In the genomic region with DNA sequence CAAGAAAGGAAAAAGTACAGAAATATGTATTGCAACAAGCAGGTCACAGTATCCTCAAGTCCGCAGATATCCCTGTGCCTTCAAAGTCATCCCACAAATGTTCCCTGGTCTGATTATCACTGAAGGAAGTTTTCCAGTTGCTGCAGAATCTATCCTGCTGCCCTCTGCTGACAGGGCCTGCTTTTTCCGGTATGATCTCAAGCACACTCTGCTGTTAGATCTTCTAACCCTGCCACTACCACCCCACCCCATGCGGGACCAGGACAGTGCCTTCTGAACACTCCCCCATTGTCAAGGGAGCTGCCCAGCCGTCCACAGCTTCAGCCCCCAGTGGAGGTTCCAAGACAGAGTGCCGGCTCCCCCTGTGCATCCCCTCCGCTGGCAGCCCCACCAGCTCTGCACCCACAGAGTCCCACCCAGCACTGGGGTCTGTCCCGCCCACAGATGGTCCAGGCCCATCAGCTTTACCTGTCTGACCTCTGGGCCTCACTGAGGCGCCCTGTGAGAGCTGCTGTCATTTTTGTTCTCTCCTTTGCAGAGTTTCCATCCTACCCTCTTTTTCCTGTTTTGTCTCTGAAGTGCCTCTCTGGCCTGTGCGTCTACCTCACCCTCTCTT, we compare ENCODE assay signal across 29 cellular contexts. TPM values are rescaled to one million over a fixed set of nuclear protein-coding genes. Genes with fewer than 3 reads are reported as not detected.
DNase-seq lines count a peak whose midpoint lies in the region; ATAC-seq, FAIRE-seq and TF ChIP-seq lines count a peak whose summit lies in the region.
"Had no signal": no experiment of that assay in that cellular context is flagged by ENCODE, and none has a peak within 500 bp of the region (broad histone marks: within the 10 kb centered on the region; RNA-seq: fewer than 3 reads in every experiment).

No MANE protein-coding gene starts in this region.

- H3K9me3 ChIP-seq in IMR-90 (ENCODE audit: control insufficient read depth, insufficient read depth, low read length): peaks cover 6% of the 10 kb centered on the region; the same call in 1 of the 2 replicates
- H3K9me3 ChIP-seq in H1 (ENCODE audit: insufficient read depth in 2 of 2, low read depth in 1 of 2, low read length in 1 of 2): no peaks in the 10 kb centered on the region
- H3K9me3 ChIP-seq in left lung: peaks cover 0 to 12% of the 10 kb centered on the region in 2 donors
- H3K9me3 ChIP-seq: colonic mucosa, lower lobe of right lung had no signal

- POLR2A ChIA-PET in IMR-90 (lab: Charles Lee; ENCODE audit: unreplicated experiment) (no interaction called here), H1 (lab: Charles Lee; ENCODE audit: partially characterized antibody) (interaction anchor here (0.6 kb wide), 1 partner anchor 254 kb away, joined by 3 read pairs; no protein-coding TSS in a partner anchor)

- H2BK15ac ChIP-seq in IMR-90 (ENCODE audit: low read depth, low read length) (no peak overlapping the region), H1 (ENCODE audit: low read length) (no peak overlapping the region)

- TF ChIP-seq POLR2A in IMR-90 (IDR thresholded peaks at IDR 0.05; ENCODE audit: low read depth, low read length) (no peak), H1 (IDR thresholded peaks at IDR 0.05; ENCODE audit: control extremely low read depth in 1 of 2, low read depth in 2 of 2, low read length in 2 of 2) (no peak)

- no peaks in the 10 kb centered on the region for H3K23me2 ChIP-seq in H1 (ENCODE audit: low read depth, low read length)

- H3K9ac ChIP-seq in IMR-90 (ENCODE audit: low read depth, low read length): no peak overlapping the region
- H3K9ac ChIP-seq in H1 (replicated peaks in 1 of 4; ENCODE audit: extremely low read depth in 1 of 4, low read depth in 3 of 4, low read length in 3 of 4): no peak overlapping the region
- H3K9ac ChIP-seq: BLaER1 treated with 17β-estradiol and CSF1 and Interleukin-3, amounts not matched to agents 10 nM and 100 nM had no signal

- H3K18ac ChIP-seq in IMR-90 (ENCODE audit: low read depth, low read length) (no peak overlapping the region), H1 (ENCODE audit: extremely low read depth, low read length) (no peak overlapping the region)

- no peaks in the 10 kb centered on the region for H3K36me3 ChIP-seq in IMR-90 (ENCODE audit: control insufficient read depth, insufficient read depth, low read length)
- H3K36me3 ChIP-seq in H1 (ENCODE audit: control insufficient read depth in 2 of 4, insufficient read depth in 4 of 4, low read length in 3 of 4): no peaks in the 10 kb centered on the region
- H3K36me3 ChIP-seq in left lung: no peaks in the 10 kb centered on the region
- H3K36me3 ChIP-seq: BLaER1 treated with 17β-estradiol and CSF1 and Interleukin-3, amounts not matched to agents 10 nM and 100 nM; colonic mucosa; heart left ventricle; lower lobe of right lung; SJCRH30; tibial nerve had no signal

- H2AFZ ChIP-seq in IMR-90 (replicated peaks; ENCODE audit: low read length, poor library complexity) (no peak overlapping the region), H1 (ENCODE audit: low read length) (no peak overlapping the region)

- H2BK120ac ChIP-seq in IMR-90 (ENCODE audit: low read depth, low read length) (no peak overlapping the region), H1 (replicated peaks; ENCODE audit: low read depth, low read length) (no peak overlapping the region)

- H3K27me3 Mint-ChIP-seq in nephron progenitor cell (ENCODE audit: low read depth, poor library complexity): peaks cover 2% of the 10 kb centered on the region

- H3K9me3 Mint-ChIP-seq in nephron progenitor cell: peaks cover 34% of the 10 kb centered on the region
- H3K9me3 Mint-ChIP-seq: stimulated activated naive CD8-positive, alpha-beta T cell treated with anti-CD3 and anti-CD28 coated beads, Interleukin-15, Interleukin-2, amounts not matched to agents 100 ng/mL and 50 ng/mL, for 24 hours had no signal

- no peaks in the 10 kb centered on the region for H4K20me1 ChIP-seq in IMR-90 (ENCODE audit: insufficient read depth, low read length)
- no peaks in the 10 kb centered on the region for H4K20me1 ChIP-seq in H1 (replicated peaks in 1 of 2; ENCODE audit: control insufficient read depth in 1 of 2, insufficient read depth in 2 of 2, low read length in 2 of 2)
- H4K20me1 ChIP-seq: BLaER1 treated with 17β-estradiol and CSF1 and Interleukin-3, amounts not matched to agents 10 nM and 100 nM had no signal

- H3K9me1 ChIP-seq in IMR-90 (ENCODE audit: insufficient read depth, low read length): no peaks in the 10 kb centered on the region

- WGBS in IMR-90 (ENCODE audit: extremely low coverage in 2 of 2, insufficient read length in 1 of 2), 2 experiments: 40% methylated on average over 2 of the region's 9 CpGs; no CpG with 5 or more reads in 1 of the 2 experiments
- 77% methylated on average over 9 of the region's 9 CpGs; no CpG with 5 or more reads in 1 of the 2 experiments for WGBS in H1 (ENCODE audit: extremely low coverage in 1 of 2, insufficient coverage in 1 of 2, insufficient read length in 1 of 2, insufficient replicate concordance in 2 of 2, low coverage in 1 of 2, low lambda C conversion rate in 2 of 2, missing lambda C conversion rate in 1 of 2), 2 experiments

- H3K23ac ChIP-seq in IMR-90 (ENCODE audit: low read depth, low read length): no peak overlapping the region
- H3K23ac ChIP-seq in H1 (ENCODE audit: insufficient read length): no peak overlapping the region

- ATAC-seq in IMR-90 (ENCODE audit: low read depth): peak; percentile 49
- ATAC-seq in left lung: no peak
- no peak for ATAC-seq in HG02973 (IDR thresholded peaks at IDR 0.05; ENCODE audit: unreplicated experiment)
- ATAC-seq: lower lobe of right lung had no signal

- H3K79me1 ChIP-seq in IMR-90 (ENCODE audit: low read depth in 1 of 2, low read length in 2 of 2): no peaks in the 10 kb centered on the region
- no peaks in the 10 kb centered on the region for H3K79me1 ChIP-seq in H1 (ENCODE audit: low read depth, low read length)

- no peak for TF ChIP-seq EP300 in H1 (IDR thresholded peaks at IDR 0.05; ENCODE audit: borderline replicate concordance in 1 of 2, low read depth in 2 of 2, low read length in 2 of 2)

- BruUV-seq in IMR-90 (replicated peaks; lab: Mats Ljungman, UMichigan): no TSS peak

- H3K4me1 ChIP-seq in IMR-90 (ENCODE audit: control insufficient read depth, insufficient read depth, low read length): no peaks in the 10 kb centered on the region
- no peaks in the 10 kb centered on the region; a peak in 1 of 7 replicates for H3K4me1 ChIP-seq in H1 (replicated peaks in 1 of 4; ENCODE audit: control insufficient read depth in 3 of 4, insufficient read depth in 4 of 4, low read length in 3 of 4)
- no peaks in the 10 kb centered on the region for H3K4me1 ChIP-seq in left lung
- H3K4me1 ChIP-seq: colonic mucosa, heart left ventricle, lower lobe of right lung, SJCRH30, tibial nerve had no signal

- H3K4me2 ChIP-seq in IMR-90 (ENCODE audit: low read depth, low read length) (no peak overlapping the region), H1 (ENCODE audit: insufficient read depth in 1 of 2, low read depth in 2 of 2, low read length in 2 of 2) (no peak overlapping the region)
- H3K4me2 ChIP-seq: smooth muscle cell had no signal

- in situ Hi-C loops in IMR-90 (cut with MboI; ENCODE audit: low sequenced_read_pairs): no loop called here

- CTCF ChIA-PET in IMR-90 (lab: Yijun Ruan, JAX) (interaction anchor here (1.5 kb wide), 1 partner anchor 65 kb away, joined by 4 read pairs; no protein-coding TSS in a partner anchor), H1 (lab: Charles Lee; ENCODE audit: partially characterized antibody) (interaction anchor here (0.6 to 5.0 kb wide), 11 partner anchors 8 to 334 kb away, joined by 3 to 26 read pairs (median 4); no protein-coding TSS in a partner anchor)

- H3K4me3 ChIP-seq in IMR-90 (ENCODE audit: insufficient read depth, low read depth, low read length): no peak overlapping the region
- no peak overlapping the region for H3K4me3 ChIP-seq in H1 (ENCODE audit: extremely low read depth in 1 of 4, insufficient read depth in 2 of 4, low read depth in 3 of 4, low read length in 4 of 4)
- no peak overlapping the region for H3K4me3 ChIP-seq in left lung
- H3K4me3 ChIP-seq: BLaER1 treated with 17β-estradiol and CSF1 and Interleukin-3, amounts not matched to agents 10 nM and 100 nM; colonic mucosa; heart left ventricle; lower lobe of right lung; SJCRH30; smooth muscle cell; tibial nerve had no signal

- H2BK5ac ChIP-seq in IMR-90 (ENCODE audit: low read depth, low read length, poor library complexity, severe bottlenecking): no peak overlapping the region
- H2BK5ac ChIP-seq in H1 (ENCODE audit: low read depth, low read length): no peak overlapping the region

- no peak overlapping the region for H3K56ac ChIP-seq in IMR-90 (ENCODE audit: extremely low read depth, insufficient read depth, low read length)
- H3K56ac ChIP-seq in H1 (replicated peaks; ENCODE audit: insufficient read length, low read depth, low read length): no peak overlapping the region

- H3K79me2 ChIP-seq in H1 (ENCODE audit: control insufficient read depth in 1 of 2, insufficient read depth in 2 of 2, low read length in 2 of 2): no peaks in the 10 kb centered on the region

- H2AK5ac ChIP-seq in IMR-90 (ENCODE audit: low read depth, low read length): no peak overlapping the region
- no peak overlapping the region for H2AK5ac ChIP-seq in H1 (ENCODE audit: low read depth, low read length)

- H2BK20ac ChIP-seq in IMR-90 (ENCODE audit: low read depth, low read length) (no peak overlapping the region), H1 (ENCODE audit: low read length) (no peak overlapping the region)

- dilution Hi-C loops in IMR-90 (cut with HindIII; ENCODE audit: low sequenced_read_pairs, unreplicated experiment): no loop called here

- no peak overlapping the region for H2AK9ac ChIP-seq in IMR-90 (replicated peaks; ENCODE audit: low read depth, low read length, poor library complexity)

- H4K5ac ChIP-seq in IMR-90 (ENCODE audit: low read depth, low read length) (no peak overlapping the region), H1 (ENCODE audit: insufficient read length, low read depth, low read length) (no peak overlapping the region)

- TF ChIP-seq CTCF in C4-2B (conservative IDR thresholded peaks at IDR 0.05) (peak; percentile 14), IMR-90 (conservative IDR thresholded peaks at IDR 0.05; ENCODE audit: low read depth, low read length) (peak; percentile 11; the same call in 1 of the 2 replicates), H1 (IDR thresholded peaks at IDR 0.05; ENCODE audit: control extremely low read depth in 1 of 3, insufficient read depth in 1 of 3, low read depth in 1 of 3, low read length in 3 of 3) (no peak), nephron progenitor cell (IDR thresholded peaks at IDR 0.05) (no peak), left lung (IDR thresholded peaks at IDR 0.05) (no peak)

- H3K14ac ChIP-seq in IMR-90 (replicated peaks; ENCODE audit: low read depth, low read length): no peak overlapping the region
- H3K14ac ChIP-seq in H1 (ENCODE audit: insufficient read length): no peak overlapping the region

- H4K8ac ChIP-seq in IMR-90 (ENCODE audit: low read depth in 2 of 2, low read length in 2 of 2) (no peak overlapping the region), H1 (ENCODE audit: extremely low read depth, insufficient read depth, low read length) (no peak overlapping the region)

- no peak overlapping the region for H3K27ac ChIP-seq in C4-2B
- H3K27ac ChIP-seq in IMR-90 (ENCODE audit: insufficient read depth, low read length): no peak overlapping the region
- H3K27ac ChIP-seq in H1 (ENCODE audit: low read depth, low read length): no peak overlapping the region
- no peak overlapping the region for H3K27ac ChIP-seq in left lung
- H3K27ac ChIP-seq: BLaER1 treated with 17β-estradiol and CSF1 and Interleukin-3, amounts not matched to agents 10 nM and 100 nM; colonic mucosa; heart left ventricle; lower lobe of right lung; SJCRH30; tibial nerve had no signal

- H3K4ac ChIP-seq in IMR-90 (ENCODE audit: low read depth, low read length): no peak overlapping the region
- no peak overlapping the region for H3K4ac ChIP-seq in H1 (replicated peaks; ENCODE audit: insufficient read length, low read depth, low read length)

- H4K91ac ChIP-seq in IMR-90 (ENCODE audit: insufficient read depth, low read depth, low read length): no peak overlapping the region
- H4K91ac ChIP-seq in H1 (replicated peaks; ENCODE audit: insufficient read length, low read length): no peak overlapping the region

- peaks cover 5% of the 10 kb centered on the region for H3K36me3 Mint-ChIP-seq in nephron progenitor cell (ENCODE audit: low read depth)
- H3K36me3 Mint-ChIP-seq: activated naive CD4-positive, alpha-beta T cell treated with anti-CD3 and anti-CD28 coated beads, Interleukin-2, amount 50 U/mL, for 24 hours had no signal

- DNase-seq in IMR-90 (no peak), H1 (ENCODE audit: low read depth in 1 of 2, low spot score in 2 of 2) (no peak), nephron progenitor cell (no peak), left lung (no peak), NCI-H524 treated with DMSO at 0.1 percent for 48 hours (lab: John Stamatoyannopoulos, UW) (no peak)
- DNase-seq: activated B cell treated with CpG ODN at 0.5 μM for 24 hours; activated T-cell treated with anti-CD3 and anti-CD28 coated beads, Interleukin-2, amount 50 U/mL, for 48 hours; colonic mucosa; heart left ventricle; lower lobe of right lung; MM.1S; NCI-H146; NCI-H774; nucleus accumbens; OCI-M1; SJCRH30; stimulated activated CD4-positive, alpha-beta T cell treated with anti-CD3 and anti-CD28 coated beads, Interleukin-2, amount 100 ng/mL, for 48 hours had no signal

- FAIRE-seq in H1 (lab: Jason Lieb, UNC): no peak
- FAIRE-seq: astrocyte, D721Med had no signal

- TF ChIP-seq RAD21 in IMR-90 (IDR thresholded peaks at IDR 0.05; ENCODE audit: low read length) (no peak), H1 (IDR thresholded peaks at IDR 0.05 in 1 of 2, conservative IDR thresholded peaks at IDR 0.05 in 1 of 2; ENCODE audit: low read depth in 2 of 2, low read length in 2 of 2) (peak; percentile 12 to 16; a peak in 1 of 4 replicates)

- no peak overlapping the region for H3K4me3 Mint-ChIP-seq in nephron progenitor cell
- H3K4me3 Mint-ChIP-seq: activated B cell treated with CpG ODN at 0.5 μM for 24 hours; activated naive CD4-positive, alpha-beta T cell treated with anti-CD3 and anti-CD28 coated beads, Interleukin-2, amount 50 U/mL, for 24 hours; stimulated activated naive CD8-positive, alpha-beta T cell treated with anti-CD3 and anti-CD28 coated beads, Interleukin-15, Interleukin-2, amounts not matched to agents 100 ng/mL and 50 ng/mL, for 24 hours had no signal

- intact Hi-C loops in IMR-90 (cut with micrococcal nuclease): loop anchor here (2.0 kb wide), 1 partner anchor 64 kb away; no protein-coding TSS in a partner anchor
- intact Hi-C loops in left lung (cut with DNase I): no loop called here

- H3K4me1 Mint-ChIP-seq in nephron progenitor cell: peaks cover 45% of the 10 kb centered on the region
- H3K4me1 Mint-ChIP-seq: activated B cell treated with CpG ODN at 0.5 μM for 24 hours; activated naive CD4-positive, alpha-beta T cell treated with anti-CD3 and anti-CD28 coated beads, Interleukin-2, amount 50 U/mL, for 24 hours had no signal

- H3K27me3 ChIP-seq in IMR-90 (ENCODE audit: control insufficient read depth, insufficient read depth, low read length) (peaks cover 16% of the 10 kb centered on the region), H1 (replicated peaks in 1 of 4; ENCODE audit: control insufficient read depth in 3 of 4, extremely low read depth in 1 of 4, insufficient read depth in 3 of 4, low read length in 3 of 4) (peaks cover 0 to 3% (median 0%) of the 10 kb centered on the region in 4 experiments; a peak in 1 of 7 replicates), left lung (no peaks in the 10 kb centered on the region)
- H3K27me3 ChIP-seq: BLaER1 treated with 17β-estradiol and CSF1 and Interleukin-3, amounts not matched to agents 10 nM and 100 nM; colonic mucosa; heart left ventricle; SJCRH30; tibial nerve had no signal

- no peak overlapping the region for H2BK12ac ChIP-seq in H1 (ENCODE audit: low read depth, low read length)

- H3K27ac Mint-ChIP-seq in nephron progenitor cell: peak overlapping the region; percentile 46
- H3K27ac Mint-ChIP-seq: activated B cell treated with CpG ODN at 0.5 μM for 24 hours; activated naive CD4-positive, alpha-beta T cell treated with anti-CD3 and anti-CD28 coated beads, Interleukin-2, amount 50 U/mL, for 24 hours; stimulated activated naive CD8-positive, alpha-beta T cell treated with anti-CD3 and anti-CD28 coated beads, Interleukin-15, Interleukin-2, amounts not matched to agents 100 ng/mL and 50 ng/mL, for 24 hours had no signal

RNA-seq across cellular contexts. Expression of gene FAM163A, which starts 27.9 kb away (rescaled TPM):
- total RNA-seq in IMR-90 (2012; rRNA removed): not detected in 2 replicates
- polyA plus RNA-seq in IMR-90 (2012; rRNA removed): not detected in 2 replicates
- polyA plus RNA-seq in IMR-90 (2012; cell fraction: cytosol; rRNA removed): not detected in 2 replicates
- polyA plus RNA-seq in IMR-90 (2012; cell fraction: nucleus; rRNA removed; ENCODE audit: low replicate concordance): not detected in 2 replicates
- total RNA-seq in H1 (2021; fragmentation: NEBNext Ultra II Directional; extraction: Animal tissue kit (Norgen Biotek cat#: 25700)): 0.13 TPM in 2 replicates
- polyA plus RNA-seq in H1 (2011; rRNA removed): 0.18 and 0.28 TPM in 2 replicates
- 0.14 TPM for polyA plus RNA-seq in H1 (2011; cell fraction: cytosol; rRNA removed)
- 0.20 TPM for polyA plus RNA-seq in H1 (2011; cell fraction: nucleus; rRNA removed)
- 0.26 to 0.31 TPM (median 0.27 TPM) in 4 replicates for polyA plus RNA-seq in H1 (2012, experiment 1 of 2)
- 0.14 TPM for polyA plus RNA-seq in H1 (2012, experiment 2 of 2)
- 0.08 TPM for polyA plus RNA-seq in H1 (2013, experiment 1 of 2)
- 0.13 TPM for polyA plus RNA-seq in H1 (2013, experiment 2 of 2)
- 0.06 and 0.22 TPM in 2 replicates for polyA minus RNA-seq in H1 (2011; rRNA and poly(A)+ RNA removed)
- polyA minus RNA-seq in H1 (2011; cell fraction: cytosol; rRNA and poly(A)+ RNA removed): not detected
- polyA minus RNA-seq in H1 (2011; cell fraction: nucleus; rRNA and poly(A)+ RNA removed): 0.30 TPM
- total RNA-seq in left lung: not detected
- total RNA-seq: activated B cell treated with CpG ODN at 0.5 μM for 24 hours; astrocyte; fibroblast of lung; G401; lower lobe of right lung; SJCRH30; smooth muscle cell; T-helper 2 cell treated with Interferon-gamma antibody and Interleukin-4, amounts not matched to agents 100 ng/mL and 5 ng/mL, for 36 hours had no signal
- polyA plus RNA-seq: fibroblast of lung, smooth muscle cell had no signal

Comparison
In these comparisons a context has a peak if more than half of its experiments do, and no peak if none do; other contexts are left out.
1. CTCF ChIP-seq: peak in C4-2B (single experiment) and IMR-90 (single experiment); none in H1 (0 of 3), nephron progenitor cell (single experiment) and left lung (0 of 2).